Comparison of ENCODE assay signal across 1 cellular context in genomic region chr14:30958555-30959407, GRCh38.
TF ChIP-seq lines count a peak whose summit lies in the region.

No MANE protein-coding gene starts in this region.

TF ChIP-seq in HepG2, 621 proteins besides CTCF, POLR2A, EP300 and RAD21 (continued from another document):
- TF ChIP-seq DZIP1 (CRISPR knock-in tag; IDR thresholded peaks at IDR 0.05) (no peak), TFDP2 (CRISPR knock-in tag; IDR thresholded peaks at IDR 0.05) (no peak), ZBTB43 (CRISPR knock-in tag; conservative IDR thresholded peaks at IDR 0.05) (0 out of 2 replicates have a peak, but pooled peaks have one; percentile 29), ZMYM4 (CRISPR knock-in tag; IDR thresholded peaks at IDR 0.05) (peak; percentile 62; the same call in 1 of the 2 replicates), ZNF687 (CRISPR knock-in tag; IDR thresholded peaks at IDR 0.05) (peak; percentile 32; the same call in 1 of the 2 replicates), ZFAT (CRISPR knock-in tag; conservative IDR thresholded peaks at IDR 0.05) (0 out of 2 replicates have a peak, but pooled peaks have one; percentile 13), ZNF501 (CRISPR knock-in tag; IDR thresholded peaks at IDR 0.05) (peak; percentile 39; the same call in 1 of the 2 replicates), ZNF121 (CRISPR knock-in tag; IDR thresholded peaks at IDR 0.05) (no peak), ZBTB7B (CRISPR knock-in tag; IDR thresholded peaks at IDR 0.05) (0 out of 2 replicates have a peak, but pooled peaks have one; percentile 2), ZNF274 (CRISPR knock-in tag; IDR thresholded peaks at IDR 0.05) (0 out of 2 replicates have a peak, but pooled peaks have one; percentile 32), ZFP36L1 (CRISPR knock-in tag; IDR thresholded peaks at IDR 0.05) (peak; percentile 32; the same call in 1 of the 2 replicates), RBFOX2 (IDR thresholded peaks at IDR 0.05; ENCODE audit: low read depth, low read length) (no peak), ZBTB38 (CRISPR knock-in tag; IDR thresholded peaks at IDR 0.05) (peak; percentile 64; the same call in 1 of the 2 replicates), ZFY (CRISPR knock-in tag; IDR thresholded peaks at IDR 0.05) (no peak)
